In genomic region chr6:35797837-35798526, GRCh38 we compare ENCODE assay signal across 19 cellular contexts. TPM values are rescaled to one million over a fixed set of nuclear protein-coding genes. Genes with fewer than 3 reads are reported as not detected.
DNase-seq lines count a peak whose midpoint lies in the region; ATAC-seq, FAIRE-seq and TF ChIP-seq lines count a peak whose summit lies in the region.
"Had no signal": no experiment of that assay in that cellular context is flagged by ENCODE, and none has a peak within 500 bp of the region (broad histone marks: within the 10 kb centered on the region; RNA-seq: fewer than 3 reads in every experiment).

No MANE protein-coding gene starts in this region.

- H3K4me1 ChIP-seq in GM23338 (ENCODE audit: insufficient read depth): peaks cover 14% of the 10 kb centered on the region
- H3K4me1 ChIP-seq: BE2C had no signal

- no peak overlapping the region for H3K27ac ChIP-seq in GM23338 (ENCODE audit: low read depth)
- H3K27ac ChIP-seq: PC-9, SK-N-MC had no signal

- H3F3A ChIP-seq in GM23338 (replicated peaks; ENCODE audit: low read depth): 0 out of 2 replicates have a peak, but pooled peaks cover 6% of the 10 kb centered on the region

- ATAC-seq in GM23338: peak; percentile 77
- no peak for ATAC-seq in GM21717 (IDR thresholded peaks at IDR 0.05; ENCODE audit: unreplicated experiment)
- ATAC-seq: HCT116 had no signal

- H3K4me2 ChIP-seq in GM23338: no peak overlapping the region
- H3K4me2 ChIP-seq: PC-9 had no signal

- DNase-seq in GM23338 (ENCODE audit: low spot score) (peak; percentile 52), HTR-8/SVneo (ENCODE audit: insufficient read length, low spot score) (no peak), iPS-NIHi11 (ENCODE audit: low spot score) (peak; percentile 47), progenitor cell of endocrine pancreas (ENCODE audit: low spot score, unreplicated experiment) (no peak), T1000 (lab: John Stamatoyannopoulos, UW) (no peak), GM12891 (ENCODE audit: insufficient read length, low spot score) (no peak)
- DNase-seq: BE2C; CD8-positive, alpha-beta memory T cell; KG1; NCI-H1092; NCI-H1694 treated with DMSO at 0.1 percent for 48 hours; NCI-H446; NCI-H748 treated with DMSO at 0.1 percent for 48 hours; PC-9 had no signal

- peaks cover 22% of the 10 kb centered on the region for H3K4me1 Mint-ChIP-seq in GM23338
- peaks cover 3% of the 10 kb centered on the region for H3K4me1 Mint-ChIP-seq in progenitor cell of endocrine pancreas (ENCODE audit: low read depth)
- H3K4me1 Mint-ChIP-seq: CD8-positive, alpha-beta memory T cell had no signal

- H3K36me3 Mint-ChIP-seq in GM23338 (ENCODE audit: low read depth): no peaks in the 10 kb centered on the region
- H3K36me3 Mint-ChIP-seq in progenitor cell of endocrine pancreas (ENCODE audit: insufficient read depth): no peaks in the 10 kb centered on the region
- H3K36me3 Mint-ChIP-seq: CD8-positive, alpha-beta memory T cell had no signal

- no peak overlapping the region for H3K27ac Mint-ChIP-seq in GM23338
- peak overlapping the region; percentile 84 for H3K27ac Mint-ChIP-seq in progenitor cell of endocrine pancreas

- no peak overlapping the region for H3K4me3 ChIP-seq in GM23338
- H3K4me3 ChIP-seq: PC-9, SK-N-MC had no signal

- peak; percentile 23 for FAIRE-seq in HTR-8/SVneo (lab: Jason Lieb, UNC)
- no peak for FAIRE-seq in GM12891 (lab: Jason Lieb, UNC)

- H3K36me3 ChIP-seq in GM23338 (ENCODE audit: insufficient read depth): no peaks in the 10 kb centered on the region
- H3K36me3 ChIP-seq: BE2C had no signal

- no peaks in the 10 kb centered on the region for H3K9me3 Mint-ChIP-seq in GM23338
- H3K9me3 Mint-ChIP-seq in progenitor cell of endocrine pancreas (ENCODE audit: low read depth): no peaks in the 10 kb centered on the region
- H3K9me3 Mint-ChIP-seq: CD8-positive, alpha-beta memory T cell had no signal

- H3K4me3 Mint-ChIP-seq in GM23338 (no peak overlapping the region), progenitor cell of endocrine pancreas (ENCODE audit: low read depth) (no peak overlapping the region)
- H3K4me3 Mint-ChIP-seq: CD8-positive, alpha-beta memory T cell had no signal

- H4K20me1 ChIP-seq in GM23338 (replicated peaks; ENCODE audit: insufficient read depth): no peaks in the 10 kb centered on the region

- H3K27me3 ChIP-seq in GM23338 (ENCODE audit: insufficient read depth): no peaks in the 10 kb centered on the region
- H3K27me3 ChIP-seq: BE2C had no signal

- peaks cover 7% of the 10 kb centered on the region; the same call in 1 of the 2 replicates for H3K9me2 ChIP-seq in GM23338 (ENCODE audit: insufficient read depth)

- H2AFZ ChIP-seq in GM23338: peak overlapping the region; percentile 99
- H2AFZ ChIP-seq: PC-9 had no signal

- peak in 1 of 2 experiments; percentile 27; a peak in 1 of 4 replicates for TF ChIP-seq CTCF in GM23338 (conservative IDR thresholded peaks at IDR 0.05; ENCODE audit: low read depth in 2 of 2)
- no peak for TF ChIP-seq CTCF in progenitor cell of endocrine pancreas (IDR thresholded peaks at IDR 0.05; ENCODE audit: unreplicated experiment)

- TF ChIP-seq POLR2A in GM12891 (IDR thresholded peaks at IDR 0.05; ENCODE audit: low read depth, low read length): no peak

- H3K79me2 ChIP-seq in GM23338 (replicated peaks; ENCODE audit: insufficient read depth): no peaks in the 10 kb centered on the region

- H3K27me3 Mint-ChIP-seq in GM23338 (ENCODE audit: insufficient read depth, low read depth, poor library complexity) (peaks cover 15% of the 10 kb centered on the region), progenitor cell of endocrine pancreas (peaks cover 5% of the 10 kb centered on the region)

TF ChIP-seq in GM23338, 12 proteins besides CTCF, POLR2A, EP300 and RAD21 (continues in another document):
- TF ChIP-seq CREB1 (CRISPR knock-in tag; IDR thresholded peaks at IDR 0.05; ENCODE audit: low read depth): no peak

TF ChIP-seq in GM12891, 5 proteins besides CTCF, POLR2A, EP300 and RAD21:
- TF ChIP-seq SPI1 (IDR thresholded peaks at IDR 0.05; ENCODE audit: low read depth, low read length): no peak
- no peak for TF ChIP-seq POLR2AphosphoS5 (IDR thresholded peaks at IDR 0.05; ENCODE audit: low read depth, low read length)
- no peak for TF ChIP-seq PAX5 (IDR thresholded peaks at IDR 0.05; ENCODE audit: insufficient read depth, low read length, severe bottlenecking)
- TF ChIP-seq TAF1 (IDR thresholded peaks at IDR 0.05; ENCODE audit: low read depth, low read length): no peak
- no peak for TF ChIP-seq POU2F2 (IDR thresholded peaks at IDR 0.05; ENCODE audit: low read depth, low read length)

RNA-seq across cellular contexts. Expression of gene CLPS, which starts 0.9 kb away (rescaled TPM):
- total RNA-seq in GM23338 (2014; rRNA removed; shearing (Covaris generic)): not detected in 2 replicates
- polyA plus RNA-seq in GM23338 (2016; fragmentation: Nextera tagmentation; extraction: Ambion mirVana): not detected in 2 replicates
- total RNA-seq in progenitor cell of endocrine pancreas: 0.87 and 1.7 TPM in 2 replicates
- polyA plus RNA-seq in GM12891 (2012; ENCODE audit: low read depth, missing spikeins): not detected
- total RNA-seq: CD8-positive, alpha-beta memory T cell; M059J; PC-9 had no signal
- polyA plus RNA-seq: AG04450; CD8-positive, alpha-beta memory T cell had no signal

RNA-seq across cellular contexts. Expression of gene LHFPL5, which starts 7.2 kb away (rescaled TPM):
- total RNA-seq in GM23338 (2014; rRNA removed; shearing (Covaris generic)): not detected in 2 replicates
- polyA plus RNA-seq in GM23338 (2016; fragmentation: Nextera tagmentation; extraction: Ambion mirVana): not detected in 2 replicates
- not detected in 2 replicates for total RNA-seq in progenitor cell of endocrine pancreas
- not detected for polyA plus RNA-seq in GM12891 (2012; ENCODE audit: low read depth, missing spikeins)
- total RNA-seq: CD8-positive, alpha-beta memory T cell; M059J had no signal
- polyA plus RNA-seq: AG04450; CD8-positive, alpha-beta memory T cell had no signal

RNA-seq across cellular contexts. Expression of gene CLPSL1, which starts 17.2 kb away (rescaled TPM):
- total RNA-seq in GM23338 (2014; rRNA removed; shearing (Covaris generic)): not detected in 2 replicates
- polyA plus RNA-seq in GM23338 (2016; fragmentation: Nextera tagmentation; extraction: Ambion mirVana): 0.80 TPM in 1 of 2 replicates, not detected in the other
- not detected in 2 replicates for total RNA-seq in progenitor cell of endocrine pancreas
- not detected for polyA plus RNA-seq in GM12891 (2012; ENCODE audit: low read depth, missing spikeins)
- total RNA-seq: CD8-positive, alpha-beta memory T cell; M059J; PC-9 had no signal
- polyA plus RNA-seq: AG04450; CD8-positive, alpha-beta memory T cell had no signal

RNA-seq across cellular contexts. Expression of gene CLPSL2, which starts 21.6 kb away (rescaled TPM):
- 3.1 TPM in 1 of 2 replicates, not detected in the other for total RNA-seq in GM23338 (2014; rRNA removed; shearing (Covaris generic))
- 2.9 and 3.6 TPM in 2 replicates for polyA plus RNA-seq in GM23338 (2016; fragmentation: Nextera tagmentation; extraction: Ambion mirVana)
- not detected in 2 replicates for total RNA-seq in progenitor cell of endocrine pancreas
- polyA plus RNA-seq in GM12891 (2012; ENCODE audit: low read depth, missing spikeins): not detected
- total RNA-seq: CD8-positive, alpha-beta memory T cell; M059J had no signal
- polyA plus RNA-seq: AG04450; CD8-positive, alpha-beta memory T cell had no signal

Comparison
In these comparisons a context has a peak if more than half of its experiments do, and no peak if none do; other contexts are left out.
1. DNase-seq: peak in GM23338 (single experiment) and iPS-NIHi11 (single experiment); none in HTR-8/SVneo (single experiment), progenitor cell of endocrine pancreas (single experiment), T1000 (single experiment) and GM12891 (single experiment).